In the genomic region with DNA sequence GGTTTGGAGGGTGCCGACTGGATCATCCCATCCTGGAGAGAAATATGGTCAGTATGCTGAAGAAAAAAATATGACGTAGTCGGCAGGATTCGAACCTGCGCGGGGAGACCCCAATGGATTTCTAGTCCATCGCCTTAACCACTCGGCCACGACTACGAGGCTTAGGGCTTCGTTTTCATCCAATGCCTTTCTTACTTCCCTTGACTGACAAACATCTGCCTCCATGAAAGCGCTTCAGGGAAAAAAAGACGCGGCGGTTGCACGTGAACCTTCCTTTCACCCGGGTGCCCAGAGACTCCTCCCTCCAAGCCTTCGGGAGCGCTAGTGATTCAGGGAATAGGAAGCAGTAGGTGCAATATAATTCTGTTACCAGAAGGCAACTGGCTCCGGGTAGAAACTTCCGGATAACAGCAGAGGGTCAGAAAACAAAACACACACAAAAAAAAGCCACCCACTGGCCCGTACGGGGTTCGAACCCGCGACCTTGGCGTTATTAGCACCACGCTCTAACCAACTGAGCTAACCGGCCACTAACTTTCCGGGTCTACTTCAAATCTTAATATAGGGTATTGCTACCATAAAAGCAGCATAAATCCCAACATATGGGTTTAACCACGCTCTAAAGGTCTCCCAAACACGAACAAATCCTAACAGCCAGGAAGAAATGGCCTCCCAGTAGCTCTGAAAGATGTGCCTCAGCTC, we compare ENCODE assay signal across 8 cellular contexts. TPM values are rescaled to one million over a fixed set of nuclear protein-coding genes. Genes with fewer than 3 reads are reported as not detected.
DNase-seq lines count a peak whose midpoint lies in the region; ATAC-seq, FAIRE-seq and TF ChIP-seq lines count a peak whose summit lies in the region.

No MANE protein-coding gene starts in this region.

- H4K20me1 ChIP-seq in MM.1S (ENCODE audit: insufficient read depth, low read length): no peaks in the 10 kb centered on the region

- no peaks in the 10 kb centered on the region for H3K9me3 ChIP-seq in RWPE2 (ENCODE audit: severe bottlenecking)
- no peaks in the 10 kb centered on the region for H3K9me3 ChIP-seq in iPS-15b (ENCODE audit: control insufficient read depth, insufficient read depth, low read length)
- no peaks in the 10 kb centered on the region for H3K9me3 ChIP-seq in MM.1S (replicated peaks; ENCODE audit: insufficient read depth, low read length)

- H3K36me3 ChIP-seq in RWPE2 (ENCODE audit: low read depth) (peaks cover 42% of the 10 kb centered on the region), iPS-15b (ENCODE audit: control insufficient read depth, insufficient read depth, low read length) (peaks cover 24% of the 10 kb centered on the region), MM.1S (replicated peaks; ENCODE audit: insufficient read depth, low read length) (0 out of 2 replicates have a peak, but pooled peaks cover 22% of the 10 kb centered on the region)

- no peak for FAIRE-seq in H54 (lab: Jason Lieb, UNC)

- no peak overlapping the region for H2AFZ ChIP-seq in MM.1S (ENCODE audit: low read length)

- no peak for TF ChIP-seq CTCF in RWPE2 (IDR thresholded peaks at IDR 0.05; ENCODE audit: poor library complexity, severe bottlenecking)
- TF ChIP-seq CTCF in MM.1S (IDR thresholded peaks at IDR 0.05; ENCODE audit: low read length): no peak

- peak; percentile 5 for ATAC-seq in RWPE2 (ENCODE audit: low read depth)
- ATAC-seq in sciatic nerve: peak; percentile 34
- ATAC-seq in GM19328 (IDR thresholded peaks at IDR 0.05; ENCODE audit: unreplicated experiment): no peak

- H3K4me2 ChIP-seq in MM.1S (ENCODE audit: low read depth, low read length): no peak overlapping the region

- peaks cover 23% of the 10 kb centered on the region for H3F3A ChIP-seq in MM.1S (ENCODE audit: insufficient read depth, low read length)

- H3K27ac ChIP-seq in RWPE2 (ENCODE audit: poor library complexity, severe bottlenecking) (peak overlapping the region; percentile 34), MM.1S (ENCODE audit: low read length) (no peak overlapping the region)

- peaks cover 5% of the 10 kb centered on the region for H3K4me1 ChIP-seq in RWPE2 (ENCODE audit: insufficient read depth, poor library complexity, severe bottlenecking)
- peaks cover 8% of the 10 kb centered on the region for H3K4me1 ChIP-seq in iPS-15b (ENCODE audit: control insufficient read depth, insufficient read depth, low read length)
- peaks cover 5% of the 10 kb centered on the region; the same call in 1 of the 2 replicates for H3K4me1 ChIP-seq in MM.1S (ENCODE audit: low read length)

- H3K9me2 ChIP-seq in MM.1S (replicated peaks; ENCODE audit: insufficient read depth, low read length): no peaks in the 10 kb centered on the region

- H3K27me3 ChIP-seq in RWPE2 (ENCODE audit: insufficient read depth, poor library complexity, severe bottlenecking) (no peaks in the 10 kb centered on the region), iPS-15b (ENCODE audit: control insufficient read depth, insufficient read depth, low read length) (no peaks in the 10 kb centered on the region), MM.1S (replicated peaks; ENCODE audit: insufficient read depth, low read length) (no peaks in the 10 kb centered on the region)

- intact Hi-C loops in sciatic nerve (cut with DNase I): no loop called here

- TF ChIP-seq POLR2A in H54 (IDR thresholded peaks at IDR 0.05; ENCODE audit: low read depth, low read length): no peak

- H3K9ac ChIP-seq in iPS-15b (ENCODE audit: low read depth, low read length) (peak overlapping the region; percentile 29), MM.1S (ENCODE audit: low read length) (no peak overlapping the region)

- H3K4me3 ChIP-seq in RWPE2 (ENCODE audit: severe bottlenecking): peak overlapping the region; percentile 26
- peak overlapping the region; percentile 76 for H3K4me3 ChIP-seq in iPS-15b (ENCODE audit: low read depth, low read length)
- no peak overlapping the region for H3K4me3 ChIP-seq in MM.1S (ENCODE audit: low read length)

- DNase-seq in AG08396 (ENCODE audit: low spot score) (peak; percentile 73), H54 (ENCODE audit: insufficient read length, low spot score) (peak; percentile 59), RWPE2 (ENCODE audit: low spot score) (no peak), brain pericyte (ENCODE audit: low read depth, low spot score) (peak; percentile 73), sciatic nerve (ENCODE audit: low spot score) (peak; percentile 85), MM.1S (no peak)

- H3K79me2 ChIP-seq in MM.1S (ENCODE audit: low read length): no peaks in the 10 kb centered on the region

RNA-seq across cellular contexts. Expression of a gene that starts 16.3 kb away (rescaled TPM):
- 48.5 TPM for total RNA-seq in sciatic nerve

RNA-seq across cellular contexts. Expression of a gene that starts 21.2 kb away (rescaled TPM):
- 54.5 TPM for total RNA-seq in sciatic nerve

RNA-seq across cellular contexts. Expression of a gene that starts 22.4 kb away (rescaled TPM):
- 27.5 TPM for total RNA-seq in sciatic nerve

RNA-seq across cellular contexts. Expression of a gene that starts 36.7 kb away (rescaled TPM):
- total RNA-seq in sciatic nerve: 14.4 TPM

RNA-seq across cellular contexts. Expression of a gene that starts 50.5 kb away (rescaled TPM):
- total RNA-seq in sciatic nerve: 23.0 TPM

Comparison
In these comparisons a context has a peak if more than half of its experiments do, and no peak if none do; other contexts are left out.
1. DNase-seq: peak in AG08396 (single experiment), H54 (single experiment), brain pericyte (single experiment) and sciatic nerve (single experiment); none in RWPE2 (single experiment) and MM.1S (single experiment).